8 cellular contexts compared by ENCODE assay signal in genomic region chr14:21098134-21098891, GRCh38. TPM values are rescaled to one million over a fixed set of nuclear protein-coding genes. Genes with fewer than 3 reads are reported as not detected.
A peak's percentile ranks its signal among the peaks of the same experiment; 100 is the strongest.
DNase-seq lines count a peak whose midpoint lies in the region; ATAC-seq, FAIRE-seq and TF ChIP-seq lines count a peak whose summit lies in the region.

Gene ZNF219, minus strand, starts transcription at chr14:21098655. Its CDS starts 5,064 bp downstream, at chr14:21093591.

- DNase-seq in A549 (ENCODE audit: low read depth in 1 of 2, low spot score in 1 of 2) (peak; percentile 57 to 73), GM12864 (ENCODE audit: low read depth) (no peak), NCI-H82 treated with DMSO at 0.1 percent for 48 hours (lab: John Stamatoyannopoulos, UW; ENCODE audit: unreplicated experiment) (peak; percentile 50), amniotic epithelial cell (ENCODE audit: low read depth) (peak; percentile 44), cardiac muscle cell (ENCODE audit: low read depth in 1 of 2, low spot score in 1 of 2) (peak; percentile 61 to 81), occipital lobe (lab: John Stamatoyannopoulos, UW) (peak; percentile 13), NOMO-1 treated with dmso at 0.1 percent for 144 hours (lab: John Stamatoyannopoulos, UW; ENCODE audit: unreplicated experiment) (no peak)

- TF ChIP-seq CTCF in A549 (IDR thresholded peaks at IDR 0.05) = no peak
- TF ChIP-seq CTCF in GM12864 (IDR thresholded peaks at IDR 0.05; ENCODE audit: low read depth, low read length, missing control alignments) = peak; percentile 15
- no peak for TF ChIP-seq CTCF in cardiac muscle cell (IDR thresholded peaks at IDR 0.05; ENCODE audit: low read depth, low read length)

- H3K27ac ChIP-seq in A549 (peak within 1 kb of the TSS; percentile 83 to 99), cardiac muscle cell (peak within 1 kb of the TSS; percentile 93)

- H3K9me3 ChIP-seq in A549 (no peaks in the 10 kb centered on the region), cardiac muscle cell (ENCODE audit: low read depth) (no peaks in the 10 kb centered on the region)

- no peak for FAIRE-seq in A549 (lab: Jason Lieb, UNC)

- POLR2A ChIA-PET in A549 (lab: Yijun Ruan, JAX) = interaction anchor here (0.6 to 2.8 kb wide), 2 partner anchors 27 to 30 kb away, joined by 4 to 9 read pairs; no protein-coding TSS in a partner anchor

- TF ChIP-seq POLR2A in A549 (IDR thresholded peaks at IDR 0.05; ENCODE audit: low read length) = peak; percentile 65

- H3K36me3 ChIP-seq in cardiac muscle cell = no peaks in the 10 kb centered on the region

- WGBS in A549 (ENCODE audit: missing lambda C conversion rate) = 0% methylated on average over 4 of the region's 87 CpGs

- peak within 1 kb of the TSS; percentile 94 for H3K4me2 ChIP-seq in A549

- H3K4me3 ChIP-seq in A549 (peak within 1 kb of the TSS; percentile 62), GM12864 (ENCODE audit: low read depth, low read length) (peak within 1 kb of the TSS; percentile 47), cardiac muscle cell (peak within 1 kb of the TSS; percentile 73)

- H3K27me3 ChIP-seq in cardiac muscle cell = peaks cover 3% of the 10 kb centered on the region

- H3K4me1 ChIP-seq in A549 (peaks cover 70% of the 10 kb centered on the region), cardiac muscle cell (ENCODE audit: low read depth) (peaks cover 41% of the 10 kb centered on the region)

- TF ChIP-seq RAD21 in A549 (conservative IDR thresholded peaks at IDR 0.05 in 1 of 2, IDR thresholded peaks at IDR 0.05 in 1 of 2) = no peak

- peak; percentile 47 to 49 for ATAC-seq in A549
- no peak for ATAC-seq in GM18858 (IDR thresholded peaks at IDR 0.05; ENCODE audit: unreplicated experiment)

- no peak for TF ChIP-seq EP300 in A549 (IDR thresholded peaks at IDR 0.05)

- CTCF ChIA-PET in A549 (lab: Yijun Ruan, JAX) = interaction anchor here (1.5 to 13.7 kb wide), 4 partner anchors 10 to 84 kb away, joined by 7 to 369 read pairs (median 203); partner anchors contain the start of gene ARHGEF40

TF ChIP-seq in A549, 52 proteins besides CTCF, POLR2A, EP300 and RAD21:
- TF ChIP-seq MAX (IDR thresholded peaks at IDR 0.05) (peak; percentile 42), HES2 (IDR thresholded peaks at IDR 0.05) (no peak), JUN (IDR thresholded peaks at IDR 0.05) (peak; percentile 33 to 58; a peak in 1 of 5 replicates), MAFK (IDR thresholded peaks at IDR 0.05; ENCODE audit: partially characterized antibody) (no peak), FOXS1 (CRISPR knock-in tag; IDR thresholded peaks at IDR 0.05) (no peak), REST (IDR thresholded peaks at IDR 0.05) (no peak), JUNB (IDR thresholded peaks at IDR 0.05) (no peak)

RNA-seq across cellular contexts. Expression of gene ZNF219, which starts in this region (rescaled TPM):
- polyA plus RNA-seq in A549 (2011; rRNA removed) (17.3 and 18.5 TPM in 2 replicates), A549 (2017; fragmentation: RNase III; extraction: RNeasy Plus Mini Kit Qiagen cat#74134 plus additional on column Dnase treatment) (21.5 to 31.0 TPM (median 29.8 TPM) in 3 replicates), cardiac muscle cell (49.5 and 77.0 TPM in 2 replicates)
- 27.7 and 44.4 TPM in 2 replicates for polyA plus RNA-seq in A549 (2012; cell fraction: cytosol; rRNA removed)
- polyA plus RNA-seq in A549 (2012; cell fraction: nucleus; rRNA removed) = 69.3 and 96.5 TPM in 2 replicates
- polyA minus RNA-seq in A549 (2011; rRNA and poly(A)+ RNA removed) = 14.0 and 17.0 TPM in 2 replicates
- total RNA-seq in cardiac muscle cell (143 and 154 TPM in 2 replicates), occipital lobe (9.7 TPM)

Comparison
In these comparisons a context has a peak if more than half of its experiments do, and no peak if none do; other contexts are left out.
1. RNA of gene ZNF219 (total RNA-seq): 143 to 154 TPM in cardiac muscle cell; 9.7 TPM in occipital lobe (single experiment); every median in the first group is over 10 times any median in the second.
2. DNase-seq: peak in A549 (2 of 2), NCI-H82 treated with DMSO at 0.1 percent for 48 hours (single experiment), amniotic epithelial cell (single experiment), cardiac muscle cell (2 of 2) and occipital lobe (single experiment); none in GM12864 (single experiment) and NOMO-1 treated with dmso at 0.1 percent for 144 hours (single experiment).
3. Peak in every context shown above with its lines, with median percentiles within 50 percentile points of each other: H3K4me3 ChIP-seq.